In the genomic region with DNA sequence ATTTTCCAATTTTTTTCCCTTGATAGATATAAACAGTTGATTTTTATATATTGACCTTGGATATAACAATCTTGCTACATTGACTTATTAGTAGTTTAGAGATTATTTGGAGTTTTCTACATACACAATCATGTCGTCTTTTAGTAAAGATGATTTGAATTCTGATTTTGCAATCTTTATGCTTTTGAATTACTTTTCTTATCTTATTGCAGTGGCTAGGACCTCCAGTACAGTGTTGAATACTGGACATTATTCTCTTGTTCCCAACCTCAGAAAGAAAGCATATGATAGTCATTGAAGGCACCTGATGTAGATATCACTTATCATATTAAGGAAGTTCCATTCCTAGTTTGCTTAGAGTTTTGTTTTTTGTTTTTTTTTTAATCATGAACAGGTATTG, we compare ENCODE assay signal across 22 cellular contexts.
A peak's percentile ranks its signal among the peaks of the same experiment; 100 is the strongest.
DNase-seq lines count a peak whose midpoint lies in the region; ATAC-seq, FAIRE-seq and TF ChIP-seq lines count a peak whose summit lies in the region.
"Had no signal": no experiment of that assay in that cellular context is flagged by ENCODE, and none has a peak within 500 bp of the region (broad histone marks: within the 10 kb centered on the region; RNA-seq: fewer than 3 reads in every experiment).

No MANE protein-coding gene starts in this region.

- no peak overlapping the region for H3K4me3 ChIP-seq in CD8-positive, alpha-beta T cell (ENCODE audit: low read depth, low read length)
- no peak overlapping the region for H3K4me3 ChIP-seq in HEK293 (ENCODE audit: low read depth, low read length)
- H3K4me3 ChIP-seq in K562: no peak overlapping the region
- H3K4me3 ChIP-seq: BLaER1 had no signal

- FAIRE-seq in K562 (lab: Jason Lieb, UNC) (no peak), islet of Langerhans (lab: Jason Lieb, UNC) (peak; percentile 41)
- FAIRE-seq: GM12892, GM18507, GM19239 had no signal

- peaks cover 4% of the 10 kb centered on the region for H3K36me3 ChIP-seq in CD8-positive, alpha-beta T cell (ENCODE audit: insufficient read depth, low read length)
- H3K36me3 ChIP-seq in HEK293 (ENCODE audit: control insufficient read depth in 2 of 2, insufficient read depth in 1 of 2, low read length in 2 of 2) (peaks cover 23 to 57% of the 10 kb centered on the region in 2 experiments), K562 (ENCODE audit: control insufficient read depth, insufficient read depth, low read length) (peaks cover 28% of the 10 kb centered on the region; the same call in 2 of the 3 replicates)
- H3K36me3 ChIP-seq: BE2C had no signal

- TF ChIP-seq EP300 in K562 (IDR thresholded peaks at IDR 0.05; ENCODE audit: low read length): no peak

- in situ Hi-C loops in K562 (cut with MboI): no loop called here

- no peak overlapping the region for H2AFZ ChIP-seq in K562 (ENCODE audit: low read depth, low read length)

- H3K9me3 ChIP-seq in CD8-positive, alpha-beta T cell (ENCODE audit: low read length): no peaks in the 10 kb centered on the region
- H3K9me3 ChIP-seq in HEK293 (ENCODE audit: control insufficient read depth, insufficient read depth, low read depth, low read length) (no peaks in the 10 kb centered on the region), K562 (replicated peaks; ENCODE audit: control insufficient read depth, insufficient read depth, low read depth, low read length) (no peaks in the 10 kb centered on the region; the same call in 1 of the 2 replicates)
- H3K9me3 ChIP-seq: BE2C had no signal

- no peak overlapping the region for H3K4me2 ChIP-seq in K562 (ENCODE audit: insufficient read depth, low read length)
- H3K4me2 ChIP-seq: BLaER1 had no signal

- H3K9me3 Mint-ChIP-seq in CD8-positive, alpha-beta T cell: peaks cover 15% of the 10 kb centered on the region

- no peak overlapping the region for H3K4me3 Mint-ChIP-seq in CD8-positive, alpha-beta T cell
- H3K4me3 Mint-ChIP-seq: CD14-positive monocyte; CD4-positive, alpha-beta memory T cell; CD4-positive, CD25-positive, alpha-beta regulatory T cell had no signal

- 86% methylated on average over 1 of the region's 1 CpG for WGBS in K562 (ENCODE audit: insufficient coverage, low coverage, missing lambda C conversion rate)

- CTCF ChIA-PET in CD8-positive, alpha-beta T cell (lab: Charles Lee): interaction anchor here (1.1 kb wide), 1 partner anchor 16 kb away, joined by 3 read pairs; no protein-coding TSS in a partner anchor
- CTCF ChIA-PET in HEK293 (lab: Yijun Ruan, JAX): no interaction called here
- CTCF ChIA-PET in K562 (lab: Yijun Ruan, JAX; ENCODE audit: low intra/inter-chr PET ratio): no interaction called here

- peaks cover 76% of the 10 kb centered on the region for H3K36me3 Mint-ChIP-seq in CD8-positive, alpha-beta T cell

- POLR2A ChIA-PET in CD8-positive, alpha-beta T cell (lab: Charles Lee): no interaction called here
- POLR2A ChIA-PET in HEK293 (lab: Yijun Ruan, JAX): no interaction called here
- POLR2A ChIA-PET in K562 (lab: Yijun Ruan, JAX): no interaction called here

- no TSS peak for BruUV-seq in K562 (replicated peaks; lab: Mats Ljungman, UMichigan)

- no peaks in the 10 kb centered on the region for H4K20me1 ChIP-seq in K562 (replicated peaks; ENCODE audit: control insufficient read depth, insufficient read depth, low read length)
- H4K20me1 ChIP-seq: BLaER1 had no signal

- H3K27ac ChIP-seq in CD8-positive, alpha-beta T cell (ENCODE audit: low read depth, low read length): no peak overlapping the region
- no peak overlapping the region for H3K27ac ChIP-seq in HEK293 (ENCODE audit: extremely low read depth, low read depth, low read length)
- no peak overlapping the region for H3K27ac ChIP-seq in K562 (ENCODE audit: extremely low read depth, low read depth, low read length)
- H3K27ac ChIP-seq: BLaER1 had no signal

- no peaks in the 10 kb centered on the region for H3K27me3 Mint-ChIP-seq in CD8-positive, alpha-beta T cell (ENCODE audit: low read depth)
- H3K27me3 Mint-ChIP-seq: CD4-positive, alpha-beta memory T cell; CD4-positive, CD25-positive, alpha-beta regulatory T cell had no signal

- TF ChIP-seq CTCF in CD8-positive, alpha-beta T cell (IDR thresholded peaks at IDR 0.05): no peak
- no peak for TF ChIP-seq CTCF in HEK293 (tag by site-specific recombination; IDR thresholded peaks at IDR 0.05)
- TF ChIP-seq CTCF in K562 (IDR thresholded peaks at IDR 0.05 in 2 of 3, conservative IDR thresholded peaks at IDR 0.05 in 1 of 3; ENCODE audit: insufficient read depth in 2 of 3, low read depth in 1 of 3, low read length in 3 of 3): no peak

- no peak for TF ChIP-seq RAD21 in K562 (CRISPR knock-in tag; conservative IDR thresholded peaks at IDR 0.05 in 1 of 2, IDR thresholded peaks at IDR 0.05 in 1 of 2)

- no peaks in the 10 kb centered on the region for H3K79me2 ChIP-seq in K562 (ENCODE audit: control insufficient read depth, insufficient read depth, low read length)

- ATAC-seq in CD8-positive, alpha-beta T cell: no peak
- no peak for ATAC-seq in K562
- ATAC-seq in GM18858 (IDR thresholded peaks at IDR 0.05; ENCODE audit: unreplicated experiment): no peak

- H3K9ac ChIP-seq in K562 (ENCODE audit: insufficient read depth in 1 of 2, low read depth in 2 of 2, low read length in 2 of 2): no peak overlapping the region
- H3K9ac ChIP-seq: BLaER1 had no signal

- no peak for TF ChIP-seq POLR2A in K562 (conservative IDR thresholded peaks at IDR 0.05)

- peak overlapping the region; percentile 52 for H3K27ac Mint-ChIP-seq in CD8-positive, alpha-beta T cell
- H3K27ac Mint-ChIP-seq: CD14-positive monocyte; CD4-positive, alpha-beta memory T cell; CD4-positive, CD25-positive, alpha-beta regulatory T cell had no signal

- H3K27me3 ChIP-seq in CD8-positive, alpha-beta T cell (ENCODE audit: insufficient read depth, low read length): no peaks in the 10 kb centered on the region
- no peaks in the 10 kb centered on the region for H3K27me3 ChIP-seq in K562 (ENCODE audit: control insufficient read depth in 2 of 2, insufficient read depth in 2 of 2, low read length in 2 of 2)
- H3K27me3 ChIP-seq: BE2C, BLaER1 had no signal

- H3K4me1 Mint-ChIP-seq in CD8-positive, alpha-beta T cell (ENCODE audit: low read depth): peaks cover 9% of the 10 kb centered on the region
- H3K4me1 Mint-ChIP-seq: CD14-positive monocyte had no signal

- no peaks in the 10 kb centered on the region for H3K4me1 ChIP-seq in CD8-positive, alpha-beta T cell (ENCODE audit: insufficient read depth, low read length)
- H3K4me1 ChIP-seq in HEK293 (ENCODE audit: control insufficient read depth, insufficient read depth, low read length) (no peaks in the 10 kb centered on the region), K562 (replicated peaks in 1 of 2; ENCODE audit: control insufficient read depth in 2 of 2, insufficient read depth in 2 of 2, low read length in 2 of 2) (no peaks in the 10 kb centered on the region)
- H3K4me1 ChIP-seq: BE2C, BLaER1, Caco-2 had no signal

- H3K9me1 ChIP-seq in K562 (ENCODE audit: control insufficient read depth, insufficient read depth, low read length): no peaks in the 10 kb centered on the region

- intact Hi-C loops in CD8-positive, alpha-beta T cell (cut with DNase I, micrococcal nuclease): no loop called here
- intact Hi-C loops in K562 (cut with micrococcal nuclease): loop anchor here (5.0 kb wide), 1 partner anchor 90 kb away; a partner anchor contains a TSS

- no peak for DNase-seq in CD8-positive, alpha-beta T cell
- DNase-seq in K562 (ENCODE audit: extremely low read depth in 1 of 4, low spot score in 3 of 4): no peak
- no peak for DNase-seq in SIG-M5 treated with dmso at 0.1 percent for 504 hours (lab: John Stamatoyannopoulos, UW; ENCODE audit: unreplicated experiment)
- DNase-seq in NCI-H446 treated with DMSO at 0.1 percent for 48 hours (lab: John Stamatoyannopoulos, UW): no peak
- DNase-seq: 8988T; ACHN; BE2C; C1 segment of cervical spinal cord; Caco-2; Calu3; CD4-positive, alpha-beta memory T cell; CD4-positive, CD25-positive, alpha-beta regulatory T cell; DMS79 treated with DMSO at 0.1 percent for 48 hours; GF-D8 had no signal

TF ChIP-seq in HEK293, 187 proteins besides CTCF, POLR2A, EP300 and RAD21:
- TF ChIP-seq SETDB1 (IDR thresholded peaks at IDR 0.05; ENCODE audit: insufficient read length, low read length): peak; percentile 91
- TF ChIP-seq ZNF707 (tag by site-specific recombination; IDR thresholded peaks at IDR 0.05): no peak

TF ChIP-seq in K562, 482 proteins besides CTCF, POLR2A, EP300 and RAD21:
- TF ChIP-seq CBX3 (IDR thresholded peaks at IDR 0.05; ENCODE audit: borderline replicate concordance in 1 of 2, low read length in 2 of 2) (peak in 1 of 2 experiments; percentile 55; a peak in 1 of 3 replicates), FOXK1 (CRISPR knock-in tag; IDR thresholded peaks at IDR 0.05; ENCODE audit: borderline replicate concordance) (no peak), DMBX1 (CRISPR knock-in tag; IDR thresholded peaks at IDR 0.05; ENCODE audit: borderline replicate concordance) (no peak), PCBP2 (IDR thresholded peaks at IDR 0.05; ENCODE audit: low read depth, low read length, poor library complexity, severe bottlenecking) (no peak), ELF4 (CRISPR knock-in tag; IDR thresholded peaks at IDR 0.05) (no peak), NFE2 (IDR thresholded peaks at IDR 0.05; ENCODE audit: low read depth) (no peak), RBM25 (IDR thresholded peaks at IDR 0.05; ENCODE audit: low read depth, low read length, severe bottlenecking) (peak; percentile 61), DIDO1 (tag; IDR thresholded peaks at IDR 0.05; ENCODE audit: low read depth) (no peak), YY1 (IDR thresholded peaks at IDR 0.05; ENCODE audit: borderline replicate concordance in 1 of 3, control insufficient read depth in 1 of 3, extremely low read depth in 1 of 3, insufficient read depth in 3 of 3, insufficient read length in 1 of 3, insufficient replicate concordance in 2 of 3, low read depth in 1 of 3, low read length in 2 of 3) (no peak)
